15 cellular contexts compared by ENCODE assay signal in the genomic region with DNA sequence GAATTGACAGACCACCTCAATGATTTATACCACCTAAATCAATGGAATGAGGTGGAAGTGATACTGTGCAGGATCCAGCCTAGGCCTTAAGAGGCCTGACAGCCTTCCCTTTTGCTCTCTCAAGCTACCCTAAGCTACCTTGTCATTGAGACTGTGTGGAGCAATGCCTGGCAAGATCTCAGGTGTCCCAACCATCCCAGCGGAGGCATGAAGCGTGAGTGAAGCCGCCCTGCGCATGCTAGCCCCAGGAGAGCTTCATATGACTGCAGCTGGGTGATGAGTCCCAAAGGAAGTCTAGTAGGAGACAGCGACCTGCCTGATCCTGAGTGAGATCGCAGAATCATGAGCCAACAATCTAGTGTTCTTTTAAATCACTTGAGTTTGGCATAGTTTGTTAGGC.
A peak's percentile ranks its signal among the peaks of the same experiment; 100 is the strongest.
DNase-seq lines count a peak whose midpoint lies in the region; ATAC-seq and TF ChIP-seq lines count a peak whose summit lies in the region.
"Had no signal": no experiment of that assay in that cellular context is flagged by ENCODE, and none has a peak within 500 bp of the region (broad histone marks: within the 10 kb centered on the region; RNA-seq: fewer than 3 reads in every experiment).

No MANE protein-coding gene starts in this region.

- H3K4me3 Mint-ChIP-seq in WTC11 (no peak overlapping the region), nephron (no peak overlapping the region), type B pancreatic cell (no peak overlapping the region), T-cell (no peak overlapping the region), HFFc6 (no peak overlapping the region)
- H3K4me3 Mint-ChIP-seq: B cell; CD4-positive, alpha-beta T cell; GM23338 had no signal

- ATAC-seq in WTC11 (no peak), T-cell (replicated peaks in 1 of 4) (no peak), HG02759 (IDR thresholded peaks at IDR 0.05; ENCODE audit: unreplicated experiment) (no peak)
- ATAC-seq: GM12878, GM23338 had no signal

- no peaks in the 10 kb centered on the region for H3K9me3 Mint-ChIP-seq in WTC11
- no peaks in the 10 kb centered on the region for H3K9me3 Mint-ChIP-seq in nephron
- no peaks in the 10 kb centered on the region for H3K9me3 Mint-ChIP-seq in type B pancreatic cell
- no peaks in the 10 kb centered on the region for H3K9me3 Mint-ChIP-seq in T-cell
- no peaks in the 10 kb centered on the region for H3K9me3 Mint-ChIP-seq in HFFc6
- H3K9me3 Mint-ChIP-seq: CD4-positive, alpha-beta T cell; GM23338 had no signal

- H3K27ac Mint-ChIP-seq in WTC11 (0 out of 2 replicates have a peak overlapping the region, but pooled peaks have one; percentile 4), nephron (peak overlapping the region; percentile 83 to 95 (median 89)), type B pancreatic cell (peak overlapping the region; percentile 59), T-cell (no peak overlapping the region), HFFc6 (no peak overlapping the region)
- H3K27ac Mint-ChIP-seq: B cell; CD4-positive, alpha-beta T cell had no signal

- POLR2A ChIA-PET in WTC11 (lab: Charles Lee) (no interaction called here), T-cell (lab: Charles Lee) (no interaction called here)

- H3K36me3 Mint-ChIP-seq in WTC11 (no peaks in the 10 kb centered on the region), nephron (ENCODE audit: low read depth) (peaks cover 3% of the 10 kb centered on the region), type B pancreatic cell (no peaks in the 10 kb centered on the region), T-cell (no peaks in the 10 kb centered on the region), HFFc6 (ENCODE audit: low read depth) (no peaks in the 10 kb centered on the region)

- no peaks in the 10 kb centered on the region for H3K27me3 Mint-ChIP-seq in WTC11 (ENCODE audit: low read depth)
- no peaks in the 10 kb centered on the region for H3K27me3 Mint-ChIP-seq in nephron (ENCODE audit: low read depth)
- peaks cover 9% of the 10 kb centered on the region for H3K27me3 Mint-ChIP-seq in type B pancreatic cell
- H3K27me3 Mint-ChIP-seq in T-cell, result no peaks in the 10 kb centered on the region
- H3K27me3 Mint-ChIP-seq in HFFc6 (ENCODE audit: insufficient read depth), result no peaks in the 10 kb centered on the region; the same call in 1 of the 2 replicates
- H3K27me3 Mint-ChIP-seq: B cell had no signal

- DNase-seq in WTC11 (ENCODE audit: low spot score), result no peak
- DNase-seq in kidney tubule cell (ENCODE audit: low spot score), result peak; percentile 21
- no peak for DNase-seq in type B pancreatic cell (ENCODE audit: extremely low spot score, unreplicated experiment)
- no peak for DNase-seq in T-cell
- no peak for DNase-seq in HFFc6
- DNase-seq in NCI-H446 treated with DMSO at 0.1 percent for 48 hours (lab: John Stamatoyannopoulos, UW), result no peak
- DNase-seq: C1 segment of cervical spinal cord; CD4-positive, alpha-beta T cell; DMS79; H7 had no signal

- TF ChIP-seq CTCF in WTC11 (IDR thresholded peaks at IDR 0.05) (no peak), nephron (IDR thresholded peaks at IDR 0.05; ENCODE audit: unreplicated experiment in 3 of 3) (no peak), type B pancreatic cell (conservative IDR thresholded peaks at IDR 0.05) (no peak), HFFc6 (IDR thresholded peaks at IDR 0.05) (no peak)

- CTCF ChIA-PET in WTC11 (lab: Charles Lee), result no interaction called here
- CTCF ChIA-PET in T-cell (lab: Charles Lee), result no interaction called here

- 0 out of 2 replicates have a peak, but pooled peaks cover 2% of the 10 kb centered on the region for H3K4me1 Mint-ChIP-seq in WTC11
- H3K4me1 Mint-ChIP-seq in nephron, result peaks cover 16% of the 10 kb centered on the region
- peaks cover 8% of the 10 kb centered on the region for H3K4me1 Mint-ChIP-seq in type B pancreatic cell (ENCODE audit: unreplicated experiment)
- H3K4me1 Mint-ChIP-seq in T-cell, result no peaks in the 10 kb centered on the region
- peaks cover 19% of the 10 kb centered on the region for H3K4me1 Mint-ChIP-seq in HFFc6 (ENCODE audit: low read depth)
- H3K4me1 Mint-ChIP-seq: B cell, GM23338 had no signal

TF ChIP-seq in WTC11, 78 proteins besides CTCF, POLR2A, EP300 and RAD21 (continues in another document):
- TF ChIP-seq FOXK1 (CRISPR knock-in tag; IDR thresholded peaks at IDR 0.05) (no peak), FOXJ3 (CRISPR knock-in tag; IDR thresholded peaks at IDR 0.05; ENCODE audit: borderline replicate concordance) (no peak), CREB1 (CRISPR knock-in tag; IDR thresholded peaks at IDR 0.05) (no peak), RORB (CRISPR knock-in tag; IDR thresholded peaks at IDR 0.05) (no peak), NFYB (CRISPR knock-in tag; conservative IDR thresholded peaks at IDR 0.05; ENCODE audit: low read depth) (no peak), CBFB (CRISPR knock-in tag; IDR thresholded peaks at IDR 0.05; ENCODE audit: low read depth) (no peak), ZNF232 (CRISPR knock-in tag; IDR thresholded peaks at IDR 0.05) (no peak), USF1 (CRISPR knock-in tag; IDR thresholded peaks at IDR 0.05) (no peak)
- TF ChIP-seq, protein P1, sequence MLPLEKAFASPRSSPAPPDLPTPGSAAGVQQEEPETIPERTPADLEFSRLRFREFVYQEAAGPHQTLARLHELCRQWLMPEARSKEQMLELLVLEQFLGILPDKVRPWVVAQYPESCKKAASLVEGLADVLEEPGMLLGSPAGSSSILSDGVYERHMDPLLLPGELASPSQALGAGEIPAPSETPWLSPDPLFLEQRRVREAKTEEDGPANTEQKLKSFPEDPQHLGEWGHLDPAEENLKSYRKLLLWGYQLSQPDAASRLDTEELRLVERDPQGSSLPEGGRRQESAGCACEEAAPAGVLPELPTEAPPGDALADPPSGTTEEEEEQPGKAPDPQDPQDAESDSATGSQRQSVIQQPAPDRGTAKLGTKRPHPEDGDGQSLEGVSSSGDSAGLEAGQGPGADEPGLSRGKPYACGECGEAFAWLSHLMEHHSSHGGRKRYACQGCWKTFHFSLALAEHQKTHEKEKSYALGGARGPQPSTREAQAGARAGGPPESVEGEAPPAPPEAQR (CRISPR knock-in tag; IDR thresholded peaks at IDR 0.05), result no peak
- TF ChIP-seq, protein P2, sequence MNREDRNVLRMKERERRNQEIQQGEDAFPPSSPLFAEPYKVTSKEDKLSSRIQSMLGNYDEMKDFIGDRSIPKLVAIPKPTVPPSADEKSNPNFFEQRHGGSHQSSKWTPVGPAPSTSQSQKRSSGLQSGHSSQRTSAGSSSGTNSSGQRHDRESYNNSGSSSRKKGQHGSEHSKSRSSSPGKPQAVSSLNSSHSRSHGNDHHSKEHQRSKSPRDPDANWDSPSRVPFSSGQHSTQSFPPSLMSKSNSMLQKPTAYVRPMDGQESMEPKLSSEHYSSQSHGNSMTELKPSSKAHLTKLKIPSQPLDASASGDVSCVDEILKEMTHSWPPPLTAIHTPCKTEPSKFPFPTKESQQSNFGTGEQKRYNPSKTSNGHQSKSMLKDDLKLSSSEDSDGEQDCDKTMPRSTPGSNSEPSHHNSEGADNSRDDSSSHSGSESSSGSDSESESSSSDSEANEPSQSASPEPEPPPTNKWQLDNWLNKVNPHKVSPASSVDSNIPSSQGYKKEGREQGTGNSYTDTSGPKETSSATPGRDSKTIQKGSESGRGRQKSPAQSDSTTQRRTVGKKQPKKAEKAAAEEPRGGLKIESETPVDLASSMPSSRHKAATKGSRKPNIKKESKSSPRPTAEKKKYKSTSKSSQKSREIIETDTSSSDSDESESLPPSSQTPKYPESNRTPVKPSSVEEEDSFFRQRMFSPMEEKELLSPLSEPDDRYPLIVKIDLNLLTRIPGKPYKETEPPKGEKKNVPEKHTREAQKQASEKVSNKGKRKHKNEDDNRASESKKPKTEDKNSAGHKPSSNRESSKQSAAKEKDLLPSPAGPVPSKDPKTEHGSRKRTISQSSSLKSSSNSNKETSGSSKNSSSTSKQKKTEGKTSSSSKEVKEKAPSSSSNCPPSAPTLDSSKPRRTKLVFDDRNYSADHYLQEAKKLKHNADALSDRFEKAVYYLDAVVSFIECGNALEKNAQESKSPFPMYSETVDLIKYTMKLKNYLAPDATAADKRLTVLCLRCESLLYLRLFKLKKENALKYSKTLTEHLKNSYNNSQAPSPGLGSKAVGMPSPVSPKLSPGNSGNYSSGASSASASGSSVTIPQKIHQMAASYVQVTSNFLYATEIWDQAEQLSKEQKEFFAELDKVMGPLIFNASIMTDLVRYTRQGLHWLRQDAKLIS (CRISPR knock-in tag; IDR thresholded peaks at IDR 0.05; ENCODE audit: borderline replicate concordance), result no peak
- TF ChIP-seq, protein P3, sequence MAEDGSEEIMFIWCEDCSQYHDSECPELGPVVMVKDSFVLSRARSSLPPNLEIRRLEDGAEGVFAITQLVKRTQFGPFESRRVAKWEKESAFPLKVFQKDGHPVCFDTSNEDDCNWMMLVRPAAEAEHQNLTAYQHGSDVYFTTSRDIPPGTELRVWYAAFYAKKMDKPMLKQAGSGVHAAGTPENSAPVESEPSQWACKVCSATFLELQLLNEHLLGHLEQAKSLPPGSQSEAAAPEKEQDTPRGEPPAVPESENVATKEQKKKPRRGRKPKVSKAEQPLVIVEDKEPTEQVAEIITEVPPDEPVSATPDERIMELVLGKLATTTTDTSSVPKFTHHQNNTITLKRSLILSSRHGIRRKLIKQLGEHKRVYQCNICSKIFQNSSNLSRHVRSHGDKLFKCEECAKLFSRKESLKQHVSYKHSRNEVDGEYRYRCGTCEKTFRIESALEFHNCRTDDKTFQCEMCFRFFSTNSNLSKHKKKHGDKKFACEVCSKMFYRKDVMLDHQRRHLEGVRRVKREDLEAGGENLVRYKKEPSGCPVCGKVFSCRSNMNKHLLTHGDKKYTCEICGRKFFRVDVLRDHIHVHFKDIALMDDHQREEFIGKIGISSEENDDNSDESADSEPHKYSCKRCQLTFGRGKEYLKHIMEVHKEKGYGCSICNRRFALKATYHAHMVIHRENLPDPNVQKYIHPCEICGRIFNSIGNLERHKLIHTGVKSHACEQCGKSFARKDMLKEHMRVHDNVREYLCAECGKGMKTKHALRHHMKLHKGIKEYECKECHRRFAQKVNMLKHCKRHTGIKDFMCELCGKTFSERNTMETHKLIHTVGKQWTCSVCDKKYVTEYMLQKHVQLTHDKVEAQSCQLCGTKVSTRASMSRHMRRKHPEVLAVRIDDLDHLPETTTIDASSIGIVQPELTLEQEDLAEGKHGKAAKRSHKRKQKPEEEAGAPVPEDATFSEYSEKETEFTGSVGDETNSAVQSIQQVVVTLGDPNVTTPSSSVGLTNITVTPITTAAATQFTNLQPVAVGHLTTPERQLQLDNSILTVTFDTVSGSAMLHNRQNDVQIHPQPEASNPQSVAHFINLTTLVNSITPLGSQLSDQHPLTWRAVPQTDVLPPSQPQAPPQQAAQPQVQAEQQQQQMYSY (CRISPR knock-in tag; IDR thresholded peaks at IDR 0.05), result no peak

Comparison
In these comparisons a context has a peak if more than half of its experiments do, and no peak if none do; other contexts are left out.
1. H3K27ac Mint-ChIP-seq: peak in WTC11 (single experiment), nephron (3 of 3) and type B pancreatic cell (single experiment); none in T-cell (0 of 2) and HFFc6 (single experiment).